1 cellular context compared by ENCODE assay signal in the genomic region with DNA sequence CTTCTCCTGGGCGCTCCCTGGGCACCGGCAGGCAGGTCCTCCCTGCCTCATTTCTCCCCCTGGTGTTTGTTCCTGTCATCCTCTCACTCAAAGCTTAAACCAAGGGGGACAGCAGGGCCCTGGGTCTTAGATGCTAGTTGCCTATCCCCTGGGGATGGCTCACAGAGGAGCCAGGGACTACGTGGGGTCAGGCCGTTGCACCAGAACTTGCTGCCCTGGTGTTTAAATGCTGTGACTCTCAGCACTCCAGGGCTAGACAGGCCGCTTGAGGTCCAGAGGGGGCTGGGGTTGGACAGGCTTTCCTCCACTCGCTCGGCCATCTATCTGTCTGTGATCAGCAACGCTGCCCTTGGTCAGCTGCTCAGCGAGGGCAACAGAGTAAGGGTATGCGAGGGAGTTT.
TF ChIP-seq lines count a peak whose summit lies in the region.

No MANE protein-coding gene starts in this region.

TF ChIP-seq in GM23338, 12 proteins besides CTCF, POLR2A, EP300 and RAD21 (continued from another document):
- TF ChIP-seq REST (IDR thresholded peaks at IDR 0.05; ENCODE audit: unreplicated experiment) (no peak), CREB1 (CRISPR knock-in tag; IDR thresholded peaks at IDR 0.05; ENCODE audit: low read depth) (no peak), POLR2AphosphoS5 (IDR thresholded peaks at IDR 0.05; ENCODE audit: low read depth) (no peak), EZH2 (IDR thresholded peaks at IDR 0.05; ENCODE audit: low read depth, unreplicated experiment) (no peak), EZH2phosphoT487 (IDR thresholded peaks at IDR 0.05; ENCODE audit: unreplicated experiment) (no peak), NANOG (IDR thresholded peaks at IDR 0.05; ENCODE audit: borderline replicate concordance) (no peak), ZNF114 (CRISPR knock-in tag; IDR thresholded peaks at IDR 0.05) (no peak), ZNF331 (CRISPR knock-in tag; IDR thresholded peaks at IDR 0.05; ENCODE audit: low read depth) (no peak)
- TF ChIP-seq, protein P1, sequence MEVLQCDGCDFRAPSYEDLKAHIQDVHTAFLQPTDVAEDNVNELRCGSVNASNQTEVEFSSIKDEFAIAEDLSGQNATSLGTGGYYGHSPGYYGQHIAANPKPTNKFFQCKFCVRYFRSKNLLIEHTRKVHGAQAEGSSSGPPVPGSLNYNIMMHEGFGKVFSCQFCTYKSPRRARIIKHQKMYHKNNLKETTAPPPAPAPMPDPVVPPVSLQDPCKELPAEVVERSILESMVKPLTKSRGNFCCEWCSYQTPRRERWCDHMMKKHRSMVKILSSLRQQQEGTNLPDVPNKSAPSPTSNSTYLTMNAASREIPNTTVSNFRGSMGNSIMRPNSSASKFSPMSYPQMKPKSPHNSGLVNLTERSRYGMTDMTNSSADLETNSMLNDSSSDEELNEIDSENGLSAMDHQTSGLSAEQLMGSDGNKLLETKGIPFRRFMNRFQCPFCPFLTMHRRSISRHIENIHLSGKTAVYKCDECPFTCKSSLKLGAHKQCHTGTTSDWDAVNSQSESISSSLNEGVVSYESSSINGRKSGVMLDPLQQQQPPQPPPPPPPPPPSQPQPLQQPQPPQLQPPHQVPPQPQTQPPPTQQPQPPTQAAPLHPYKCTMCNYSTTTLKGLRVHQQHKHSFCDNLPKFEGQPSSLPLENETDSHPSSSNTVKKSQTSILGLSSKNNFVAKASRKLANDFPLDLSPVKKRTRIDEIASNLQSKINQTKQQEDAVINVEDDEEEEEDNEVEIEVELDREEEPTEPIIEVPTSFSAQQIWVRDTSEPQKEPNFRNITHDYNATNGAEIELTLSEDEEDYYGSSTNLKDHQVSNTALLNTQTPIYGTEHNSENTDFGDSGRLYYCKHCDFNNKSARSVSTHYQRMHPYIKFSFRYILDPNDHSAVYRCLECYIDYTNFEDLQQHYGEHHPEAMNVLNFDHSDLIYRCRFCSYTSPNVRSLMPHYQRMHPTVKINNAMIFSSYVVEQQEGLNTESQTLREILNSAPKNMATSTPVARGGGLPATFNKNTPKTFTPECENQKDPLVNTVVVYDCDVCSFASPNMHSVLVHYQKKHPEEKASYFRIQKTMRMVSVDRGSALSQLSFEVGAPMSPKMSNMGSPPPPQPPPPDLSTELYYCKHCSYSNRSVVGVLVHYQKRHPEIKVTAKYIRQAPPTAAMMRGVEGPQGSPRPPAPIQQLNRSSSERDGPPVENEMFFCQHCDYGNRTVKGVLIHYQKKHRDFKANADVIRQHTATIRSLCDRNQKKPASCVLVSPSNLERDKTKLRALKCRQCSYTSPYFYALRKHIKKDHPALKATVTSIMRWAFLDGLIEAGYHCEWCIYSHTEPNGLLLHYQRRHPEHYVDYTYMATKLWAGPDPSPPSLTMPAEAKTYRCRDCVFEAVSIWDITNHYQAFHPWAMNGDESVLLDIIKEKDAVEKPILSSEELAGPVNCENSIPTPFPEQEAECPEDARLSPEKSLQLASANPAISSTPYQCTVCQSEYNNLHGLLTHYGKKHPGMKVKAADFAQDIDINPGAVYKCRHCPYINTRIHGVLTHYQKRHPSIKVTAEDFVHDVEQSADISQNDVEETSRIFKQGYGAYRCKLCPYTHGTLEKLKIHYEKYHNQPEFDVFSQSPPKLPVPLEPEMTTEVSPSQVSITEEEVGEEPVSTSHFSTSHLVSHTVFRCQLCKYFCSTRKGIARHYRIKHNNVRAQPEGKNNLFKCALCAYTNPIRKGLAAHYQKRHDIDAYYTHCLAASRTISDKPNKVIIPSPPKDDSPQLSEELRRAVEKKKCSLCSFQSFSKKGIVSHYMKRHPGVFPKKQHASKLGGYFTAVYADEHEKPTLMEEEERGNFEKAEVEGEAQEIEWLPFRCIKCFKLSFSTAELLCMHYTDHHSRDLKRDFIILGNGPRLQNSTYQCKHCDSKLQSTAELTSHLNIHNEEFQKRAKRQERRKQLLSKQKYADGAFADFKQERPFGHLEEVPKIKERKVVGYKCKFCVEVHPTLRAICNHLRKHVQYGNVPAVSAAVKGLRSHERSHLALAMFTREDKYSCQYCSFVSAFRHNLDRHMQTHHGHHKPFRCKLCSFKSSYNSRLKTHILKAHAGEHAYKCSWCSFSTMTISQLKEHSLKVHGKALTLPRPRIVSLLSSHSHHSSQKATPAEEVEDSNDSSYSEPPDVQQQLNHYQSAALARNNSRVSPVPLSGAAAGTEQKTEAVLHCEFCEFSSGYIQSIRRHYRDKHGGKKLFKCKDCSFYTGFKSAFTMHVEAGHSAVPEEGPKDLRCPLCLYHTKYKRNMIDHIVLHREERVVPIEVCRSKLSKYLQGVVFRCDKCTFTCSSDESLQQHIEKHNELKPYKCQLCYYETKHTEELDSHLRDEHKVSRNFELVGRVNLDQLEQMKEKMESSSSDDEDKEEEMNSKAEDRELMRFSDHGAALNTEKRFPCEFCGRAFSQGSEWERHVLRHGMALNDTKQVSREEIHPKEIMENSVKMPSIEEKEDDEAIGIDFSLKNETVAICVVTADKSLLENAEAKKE (CRISPR knock-in tag; IDR thresholded peaks at IDR 0.05): no peak
- TF ChIP-seq, protein P2, sequence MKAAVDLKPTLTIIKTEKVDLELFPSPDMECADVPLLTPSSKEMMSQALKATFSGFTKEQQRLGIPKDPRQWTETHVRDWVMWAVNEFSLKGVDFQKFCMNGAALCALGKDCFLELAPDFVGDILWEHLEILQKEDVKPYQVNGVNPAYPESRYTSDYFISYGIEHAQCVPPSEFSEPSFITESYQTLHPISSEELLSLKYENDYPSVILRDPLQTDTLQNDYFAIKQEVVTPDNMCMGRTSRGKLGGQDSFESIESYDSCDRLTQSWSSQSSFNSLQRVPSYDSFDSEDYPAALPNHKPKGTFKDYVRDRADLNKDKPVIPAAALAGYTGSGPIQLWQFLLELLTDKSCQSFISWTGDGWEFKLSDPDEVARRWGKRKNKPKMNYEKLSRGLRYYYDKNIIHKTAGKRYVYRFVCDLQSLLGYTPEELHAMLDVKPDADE (IDR thresholded peaks at IDR 0.05): no peak
